ENCODE assay signal across 23 cellular contexts in genomic region chr5:170863646-170864045, GRCh38. TPM values are rescaled to one million over a fixed set of nuclear protein-coding genes. Genes with fewer than 3 reads are reported as not detected.
DNase-seq lines count a peak whose midpoint lies in the region; ATAC-seq, FAIRE-seq and TF ChIP-seq lines count a peak whose summit lies in the region.
"Had no signal": no experiment of that assay in that cellular context is flagged by ENCODE, and none has a peak within 500 bp of the region (broad histone marks: within the 10 kb centered on the region; RNA-seq: fewer than 3 reads in every experiment).

No MANE protein-coding gene starts in this region.

- TF ChIP-seq RAD21 in SK-N-SH (IDR thresholded peaks at IDR 0.05; ENCODE audit: low read length), result no peak

- H3F3A ChIP-seq in SK-N-SH (replicated peaks; ENCODE audit: insufficient read depth), result peaks cover 7% of the 10 kb centered on the region

- DNase-seq in SK-N-SH (no peak), bronchial epithelial cell (ENCODE audit: low read depth) (peak; percentile 12), immature natural killer cell (no peak), ovary (no peak)
- DNase-seq: activated gamma-delta T cell treated with Interleukin-2 at 50 U/mL for 16 hours; body of pancreas; CD8-positive, alpha-beta T cell; effector CD4-positive, alpha-beta T cell; gastrocnemius medialis; NCI-H1048; NCI-H2171 treated with DMSO at 0.1 percent for 48 hours; transverse colon had no signal

- no peak overlapping the region for H3K4me3 ChIP-seq in SK-N-SH (ENCODE audit: low read depth in 2 of 2, low read length in 1 of 2)
- H3K4me3 ChIP-seq in bronchial epithelial cell (ENCODE audit: low read depth, low read length), result no peak overlapping the region
- no peak overlapping the region for H3K4me3 ChIP-seq in skeletal muscle satellite cell (ENCODE audit: low read length)
- no peak overlapping the region for H3K4me3 ChIP-seq in ovary
- H3K4me3 ChIP-seq: body of pancreas, skin epidermis had no signal

- peak overlapping the region in 4 of 5 donors; percentile 0 to 85 (median 57) for H3K4me3 Mint-ChIP-seq in immature natural killer cell
- H3K4me3 Mint-ChIP-seq: CD8-positive, alpha-beta T cell; stimulated activated effector memory CD8-positive, alpha-beta T cell treated with anti-CD3 and anti-CD28 coated beads, Interleukin-12 subunit alpha, Interleukin-12 subunit beta, amount 100 ng/mL, for 72 hours; T-helper 1 cell treated with Interleukin-12 subunit alpha and Interleukin-12 subunit beta and Interleukin-4 antibody, amounts not matched to agents 30 μg/mL and 1 μg/mL, for 36 hours had no signal

- H3K9ac ChIP-seq in SK-N-SH (no peak overlapping the region), skeletal muscle satellite cell (ENCODE audit: low read depth, low read length) (peak overlapping the region; percentile 30)

- H4K20me1 ChIP-seq in SK-N-SH (ENCODE audit: insufficient read depth), result no peaks in the 10 kb centered on the region

- H3K9me2 ChIP-seq in SK-N-SH, result no peaks in the 10 kb centered on the region

- H3K4me2 ChIP-seq in SK-N-SH, result 0 out of 2 replicates have a peak overlapping the region, but pooled peaks have one; percentile 73
- peak overlapping the region; percentile 76 for H3K4me2 ChIP-seq in skeletal muscle satellite cell (ENCODE audit: low read length)

- H3K27me3 Mint-ChIP-seq in immature natural killer cell (ENCODE audit: low read depth in 3 of 3), result peaks cover 0 to 7% (median 7%) of the 10 kb centered on the region in 3 donors

- no peak for TF ChIP-seq CTCF in SK-N-SH (IDR thresholded peaks at IDR 0.05)
- TF ChIP-seq CTCF in bronchial epithelial cell (IDR thresholded peaks at IDR 0.05; ENCODE audit: insufficient read depth, low read length, severe bottlenecking), result no peak
- no peak for TF ChIP-seq CTCF in ovary (IDR thresholded peaks at IDR 0.05)

- peaks cover 4 to 14% (median 11%) of the 10 kb centered on the region in 3 donors for H3K36me3 Mint-ChIP-seq in immature natural killer cell
- H3K36me3 Mint-ChIP-seq: CD8-positive, alpha-beta T cell; stimulated activated effector memory CD8-positive, alpha-beta T cell treated with anti-CD3 and anti-CD28 coated beads, Interleukin-12 subunit alpha, Interleukin-12 subunit beta, amount 100 ng/mL, for 72 hours had no signal

- ATAC-seq in SK-N-SH treated with all-trans-retinoic acid at 6 μM for 48 hours (no peak), GM18511 (IDR thresholded peaks at IDR 0.05; ENCODE audit: unreplicated experiment) (no peak), GM18520 (IDR thresholded peaks at IDR 0.05; ENCODE audit: unreplicated experiment) (no peak)
- ATAC-seq: activated CD4-positive, CD25-positive, alpha-beta regulatory T cell treated with anti-CD3 and anti-CD28 coated beads, Interleukin-2, amount 50 U/mL, for 24 hours; body of pancreas; CD8-positive, alpha-beta T cell; gastrocnemius medialis; stimulated activated effector memory CD8-positive, alpha-beta T cell treated with anti-CD3 and anti-CD28 coated beads, Interleukin-12 subunit alpha, Interleukin-12 subunit beta, amount 100 ng/mL, for 72 hours had no signal

- FAIRE-seq in bronchial epithelial cell (lab: Jason Lieb, UNC), result no peak
- FAIRE-seq: GM12891 had no signal

- H3K36me3 ChIP-seq in SK-N-SH (replicated peaks in 1 of 2; ENCODE audit: control insufficient read depth in 1 of 2, insufficient read depth in 2 of 2, low read length in 1 of 2), result peaks cover 0 to 2% of the 10 kb centered on the region in 2 experiments
- no peaks in the 10 kb centered on the region for H3K36me3 ChIP-seq in bronchial epithelial cell (ENCODE audit: control insufficient read depth, insufficient read depth, low read length)
- no peaks in the 10 kb centered on the region for H3K36me3 ChIP-seq in skeletal muscle satellite cell (ENCODE audit: insufficient read depth, low read length)
- no peaks in the 10 kb centered on the region for H3K36me3 ChIP-seq in ovary
- H3K36me3 ChIP-seq: gastrocnemius medialis, neutrophil, transverse colon had no signal

- intact Hi-C loops in ovary (cut with DNase I), result no loop called here

- POLR2A ChIA-PET in SK-N-SH (lab: Yijun Ruan, JAX), result no interaction called here

- CTCF ChIA-PET in SK-N-SH (lab: Yijun Ruan, JAX), result interaction anchor here (1.8 kb wide), 1 partner anchor 72 kb away, joined by 5 read pairs; no protein-coding TSS in a partner anchor

- no peak for TF ChIP-seq EP300 in SK-N-SH (IDR thresholded peaks at IDR 0.05; ENCODE audit: borderline replicate concordance in 1 of 2, low read depth in 1 of 2, low read length in 1 of 2)
- TF ChIP-seq EP300 in ovary (IDR thresholded peaks at IDR 0.05), result no peak

- TF ChIP-seq POLR2A in ovary (IDR thresholded peaks at IDR 0.05), result no peak

- H3K4me1 Mint-ChIP-seq in immature natural killer cell, result peaks cover 19 to 27% of the 10 kb centered on the region in 2 donors

- H3K4me1 ChIP-seq in SK-N-SH (ENCODE audit: control insufficient read depth in 1 of 2, insufficient read depth in 2 of 2, low read depth in 1 of 2, low read length in 1 of 2), result peaks cover 0 to 3% of the 10 kb centered on the region in 2 experiments; a peak in 2 of 4 replicates
- H3K4me1 ChIP-seq in skeletal muscle satellite cell (ENCODE audit: control insufficient read depth, insufficient read depth, low read length), result peaks cover 14% of the 10 kb centered on the region
- peaks cover 2% of the 10 kb centered on the region for H3K4me1 ChIP-seq in ovary (ENCODE audit: insufficient read depth)
- H3K4me1 ChIP-seq: gastrocnemius medialis had no signal

- peaks cover 29% of the 10 kb centered on the region for H3K79me2 ChIP-seq in SK-N-SH (ENCODE audit: insufficient read depth)

- H3K27ac ChIP-seq in SK-N-SH (ENCODE audit: low read depth in 2 of 2, low read length in 1 of 2) (no peak overlapping the region), ovary (no peak overlapping the region)
- H3K27ac ChIP-seq: 22Rv1, body of pancreas, gastrocnemius medialis, neutrophil, skin epidermis, transverse colon had no signal

- H3K9me3 ChIP-seq in SK-N-SH (peaks cover 12% of the 10 kb centered on the region), skeletal muscle satellite cell (replicated peaks; ENCODE audit: low read length) (peaks cover 7% of the 10 kb centered on the region), ovary (no peaks in the 10 kb centered on the region)

- WGBS in SK-N-SH (ENCODE audit: low lambda C conversion rate), result 93% methylated on average over 3 of the region's 3 CpGs
- 91 to 96% (median 94%) methylated on average over 3 of the region's 3 CpGs for WGBS in ovary, 3 donors

- H3K27ac Mint-ChIP-seq in immature natural killer cell, result no peak overlapping the region
- H3K27ac Mint-ChIP-seq: CD8-positive, alpha-beta T cell; stimulated activated effector memory CD8-positive, alpha-beta T cell treated with anti-CD3 and anti-CD28 coated beads, Interleukin-12 subunit alpha, Interleukin-12 subunit beta, amount 100 ng/mL, for 72 hours; T-helper 1 cell treated with Interleukin-12 subunit alpha and Interleukin-12 subunit beta and Interleukin-4 antibody, amounts not matched to agents 30 μg/mL and 1 μg/mL, for 36 hours had no signal

- H3K9me3 Mint-ChIP-seq in immature natural killer cell, result peaks cover 12 to 23% (median 18%) of the 10 kb centered on the region in 6 donors

- H3K27me3 ChIP-seq in SK-N-SH (ENCODE audit: insufficient read depth) (no peaks in the 10 kb centered on the region), bronchial epithelial cell (ENCODE audit: control insufficient read depth, insufficient read depth, low read length) (no peaks in the 10 kb centered on the region), skeletal muscle satellite cell (ENCODE audit: control insufficient read depth, insufficient read depth, low read length) (no peaks in the 10 kb centered on the region), ovary (no peaks in the 10 kb centered on the region)
- H3K27me3 ChIP-seq: body of pancreas had no signal

- H2AFZ ChIP-seq in SK-N-SH (ENCODE audit: low read depth), result no peak overlapping the region

TF ChIP-seq in SK-N-SH, 30 proteins besides CTCF, POLR2A, EP300 and RAD21 (continues in another document):
- no peak for TF ChIP-seq IRF3 (IDR thresholded peaks at IDR 0.05; ENCODE audit: low read depth, low read length)
- TF ChIP-seq RXRA (IDR thresholded peaks at IDR 0.05; ENCODE audit: borderline replicate concordance, low read depth), result no peak
- no peak for TF ChIP-seq EZH2phosphoT487 (IDR thresholded peaks at IDR 0.05; ENCODE audit: borderline replicate concordance, low read depth)
- no peak for TF ChIP-seq FOXM1 (IDR thresholded peaks at IDR 0.05; ENCODE audit: low read depth)
- TF ChIP-seq SMC3 (IDR thresholded peaks at IDR 0.05; ENCODE audit: low read depth, low read length), result no peak

TF ChIP-seq in SK-N-SH treated with all-trans-retinoic acid at 6 μM for 48 hours, 23 proteins besides CTCF, POLR2A, EP300 and RAD21 (continues in another document):
- TF ChIP-seq TOX (CRISPR knock-in tag; IDR thresholded peaks at IDR 0.05; ENCODE audit: borderline replicate concordance) (no peak), TCF4 (CRISPR knock-in tag; IDR thresholded peaks at IDR 0.05; ENCODE audit: borderline replicate concordance) (no peak), PPARA (CRISPR knock-in tag; IDR thresholded peaks at IDR 0.05; ENCODE audit: borderline replicate concordance) (no peak), CSDC2 (CRISPR knock-in tag; IDR thresholded peaks at IDR 0.05) (no peak), ZNF70 (CRISPR knock-in tag; IDR thresholded peaks at IDR 0.05) (no peak), ZFP3 (CRISPR knock-in tag; IDR thresholded peaks at IDR 0.05) (no peak), ZNF8 (CRISPR knock-in tag; IDR thresholded peaks at IDR 0.05) (no peak), SNAI2 (CRISPR knock-in tag; IDR thresholded peaks at IDR 0.05) (no peak), RARB (CRISPR knock-in tag; IDR thresholded peaks at IDR 0.05) (no peak)
- TF ChIP-seq, protein P1, sequence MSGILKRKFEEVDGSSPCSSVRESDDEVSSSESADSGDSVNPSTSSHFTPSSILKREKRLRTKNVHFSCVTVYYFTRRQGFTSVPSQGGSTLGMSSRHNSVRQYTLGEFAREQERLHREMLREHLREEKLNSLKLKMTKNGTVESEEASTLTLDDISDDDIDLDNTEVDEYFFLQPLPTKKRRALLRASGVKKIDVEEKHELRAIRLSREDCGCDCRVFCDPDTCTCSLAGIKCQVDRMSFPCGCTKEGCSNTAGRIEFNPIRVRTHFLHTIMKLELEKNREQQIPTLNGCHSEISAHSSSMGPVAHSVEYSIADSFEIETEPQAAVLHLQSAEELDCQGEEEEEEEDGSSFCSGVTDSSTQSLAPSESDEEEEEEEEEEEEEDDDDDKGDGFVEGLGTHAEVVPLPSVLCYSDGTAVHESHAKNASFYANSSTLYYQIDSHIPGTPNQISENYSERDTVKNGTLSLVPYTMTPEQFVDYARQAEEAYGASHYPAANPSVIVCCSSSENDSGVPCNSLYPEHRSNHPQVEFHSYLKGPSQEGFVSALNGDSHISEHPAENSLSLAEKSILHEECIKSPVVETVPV (CRISPR knock-in tag; IDR thresholded peaks at IDR 0.05), result no peak

RNA-seq across cellular contexts. Expression of gene RANBP17, which starts 1.8 kb away (rescaled TPM):
- polyA plus RNA-seq in SK-N-SH (2012; rRNA removed) (6.0 and 8.1 TPM in 2 replicates), immature natural killer cell (1 to 10 TPM in 2 of 3 donors, under 1 TPM in 1; 0.91 to 4.8 (median 1.7) TPM), ovary (1 to 10 TPM; 1.3 to 4.6 TPM)
- 2.9 and 3.6 TPM in 2 replicates for polyA plus RNA-seq in SK-N-SH (2012; cell fraction: cytosol; rRNA removed)
- 27.4 and 38.4 TPM in 2 replicates for polyA plus RNA-seq in SK-N-SH (2012; cell fraction: nucleus; rRNA removed)
- total RNA-seq in bronchial epithelial cell (6.8 and 10.6 TPM in 2 replicates), ovary (10 to 100 TPM in 3 of 7 donors, 1 to 10 TPM in 4; 7.3 to 16.1 (median 8.5) TPM)
- 11.2 and 17.9 TPM in 2 replicates for total RNA-seq in skeletal muscle satellite cell (2012; rRNA removed)
- total RNA-seq: CD8-positive, alpha-beta T cell had no signal
